ENCODE assay signal across 12 cellular contexts in the genomic region with DNA sequence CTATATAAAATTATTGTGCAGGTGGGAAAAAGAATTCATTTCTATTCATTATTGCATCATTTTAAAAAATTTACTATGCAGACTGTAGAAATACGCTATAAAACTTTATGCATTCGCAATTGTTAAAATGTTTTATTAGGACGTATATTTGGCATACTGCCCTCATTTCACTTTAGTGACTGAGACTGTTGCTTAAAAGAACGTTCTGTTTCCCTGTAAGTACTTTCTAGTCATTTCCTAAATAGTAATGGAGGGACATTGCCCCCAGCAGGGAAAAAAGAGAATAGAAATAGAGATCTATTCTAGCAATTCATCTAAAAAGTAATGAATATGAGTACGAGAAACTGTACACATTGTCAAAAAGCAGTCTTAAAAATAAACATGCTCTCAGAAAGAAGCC.
DNase-seq lines count a peak whose midpoint lies in the region; ATAC-seq and TF ChIP-seq lines count a peak whose summit lies in the region.
"Had no signal": no experiment of that assay in that cellular context is flagged by ENCODE, and none has a peak within 500 bp of the region (broad histone marks: within the 10 kb centered on the region; RNA-seq: fewer than 3 reads in every experiment).

No MANE protein-coding gene starts in this region.

- TF ChIP-seq CTCF in AG04450 (IDR thresholded peaks at IDR 0.05; ENCODE audit: low read depth, low read length) (peak; percentile 55), RWPE2 (IDR thresholded peaks at IDR 0.05; ENCODE audit: poor library complexity, severe bottlenecking) (peak; percentile 82), fibroblast of pulmonary artery (IDR thresholded peaks at IDR 0.05; ENCODE audit: low read length, missing control alignments) (no peak)

- POLR2A ChIA-PET in AG04450 (lab: Yijun Ruan, JAX): no interaction called here
- POLR2A ChIA-PET in HEK293T (lab: Yijun Ruan, JAX): no interaction called here

- H3K4me1 ChIP-seq in RWPE2 (ENCODE audit: insufficient read depth, poor library complexity, severe bottlenecking): peaks cover 21% of the 10 kb centered on the region
- H3K4me1 ChIP-seq in effector memory CD4-positive, alpha-beta T cell (ENCODE audit: control insufficient read depth, insufficient read depth, low read length, poor library complexity, severe bottlenecking): no peaks in the 10 kb centered on the region

- H3K27me3 ChIP-seq in AG04450 (ENCODE audit: control insufficient read depth, insufficient read depth, low read length) (no peaks in the 10 kb centered on the region), RWPE2 (ENCODE audit: insufficient read depth, poor library complexity, severe bottlenecking) (no peaks in the 10 kb centered on the region)
- no peaks in the 10 kb centered on the region for H3K27me3 ChIP-seq in effector memory CD4-positive, alpha-beta T cell (replicated peaks; ENCODE audit: control insufficient read depth, insufficient read depth, low read length, poor library complexity, severe bottlenecking)

- DNase-seq in AG04450 (ENCODE audit: low read depth, low spot score): no peak
- DNase-seq in HEK293T (ENCODE audit: extremely low spot score): peak; percentile 5
- no peak for DNase-seq in RWPE2 (ENCODE audit: low spot score)
- DNase-seq in fibroblast of pulmonary artery (ENCODE audit: low read depth): peak; percentile 1
- no peak for DNase-seq in effector memory CD4-positive, alpha-beta T cell
- DNase-seq: activated CD4-positive, alpha-beta memory T cell treated with anti-CD3 and anti-CD28 coated beads for 36 hours; activated naive CD8-positive, alpha-beta T cell treated with anti-CD3 and anti-CD28 coated beads for 36 hours; CD4-positive, alpha-beta T cell; effector CD8-positive, alpha-beta T cell had no signal

- no peak overlapping the region for H3K27ac ChIP-seq in AG04450 (ENCODE audit: low read depth, low read length)
- H3K27ac ChIP-seq in RWPE2 (ENCODE audit: poor library complexity, severe bottlenecking): no peak overlapping the region
- H3K27ac ChIP-seq in effector memory CD4-positive, alpha-beta T cell (ENCODE audit: insufficient read depth, low read length, poor library complexity, severe bottlenecking): no peak overlapping the region

- H3K9me3 ChIP-seq in AG04450 (ENCODE audit: control insufficient read depth, insufficient read depth, low read length): no peaks in the 10 kb centered on the region
- H3K9me3 ChIP-seq in RWPE2 (ENCODE audit: severe bottlenecking): no peaks in the 10 kb centered on the region
- H3K9me3 ChIP-seq in effector memory CD4-positive, alpha-beta T cell (ENCODE audit: control insufficient read depth, low read length): no peaks in the 10 kb centered on the region

- CTCF ChIA-PET in AG04450 (lab: Charles Lee) (interaction anchor here (0.7 to 4.6 kb wide), 10 partner anchors 11 to 282 kb away, joined by 3 to 56 read pairs (median 4); no protein-coding TSS in a partner anchor), HEK293T (lab: Yijun Ruan, JAX) (interaction anchor here (0.8 kb wide), 1 partner anchor 195 kb away, joined by 3 read pairs; no protein-coding TSS in a partner anchor)

- H3K4me3 ChIP-seq in AG04450 (ENCODE audit: low read depth, low read length): no peak overlapping the region
- H3K4me3 ChIP-seq in RWPE2 (ENCODE audit: severe bottlenecking): no peak overlapping the region
- H3K4me3 ChIP-seq in fibroblast of pulmonary artery (replicated peaks; ENCODE audit: low read depth, low read length): no peak overlapping the region
- no peak overlapping the region for H3K4me3 ChIP-seq in effector memory CD4-positive, alpha-beta T cell (ENCODE audit: insufficient read depth, low read depth, low read length, poor library complexity, severe bottlenecking)

- peak; percentile 54 for ATAC-seq in RWPE2 (ENCODE audit: low read depth)
- no peak for ATAC-seq in GM21528 (IDR thresholded peaks at IDR 0.05; ENCODE audit: low FRiP score, unreplicated experiment)
- ATAC-seq in GM19035 (IDR thresholded peaks at IDR 0.05; ENCODE audit: unreplicated experiment): no peak
- no peak for ATAC-seq in GM19452 (IDR thresholded peaks at IDR 0.05; ENCODE audit: unreplicated experiment)

- H3K36me3 ChIP-seq in RWPE2 (ENCODE audit: low read depth): no peaks in the 10 kb centered on the region; the same call in 1 of the 2 replicates
- no peaks in the 10 kb centered on the region for H3K36me3 ChIP-seq in effector memory CD4-positive, alpha-beta T cell (ENCODE audit: control insufficient read depth, insufficient read depth, low read length)

TF ChIP-seq in HEK293T, 16 proteins besides CTCF, POLR2A, EP300 and RAD21:
- no peak for TF ChIP-seq HDGF (IDR thresholded peaks at IDR 0.05; ENCODE audit: borderline replicate concordance)
- no peak for TF ChIP-seq TARDBP (IDR thresholded peaks at IDR 0.05)
- no peak for TF ChIP-seq NFRKB (IDR thresholded peaks at IDR 0.05)
- TF ChIP-seq, protein P1, sequence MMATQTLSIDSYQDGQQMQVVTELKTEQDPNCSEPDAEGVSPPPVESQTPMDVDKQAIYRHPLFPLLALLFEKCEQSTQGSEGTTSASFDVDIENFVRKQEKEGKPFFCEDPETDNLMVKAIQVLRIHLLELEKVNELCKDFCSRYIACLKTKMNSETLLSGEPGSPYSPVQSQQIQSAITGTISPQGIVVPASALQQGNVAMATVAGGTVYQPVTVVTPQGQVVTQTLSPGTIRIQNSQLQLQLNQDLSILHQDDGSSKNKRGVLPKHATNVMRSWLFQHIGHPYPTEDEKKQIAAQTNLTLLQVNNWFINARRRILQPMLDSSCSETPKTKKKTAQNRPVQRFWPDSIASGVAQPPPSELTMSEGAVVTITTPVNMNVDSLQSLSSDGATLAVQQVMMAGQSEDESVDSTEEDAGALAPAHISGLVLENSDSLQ (IDR thresholded peaks at IDR 0.05): peak; percentile 67
- no peak for TF ChIP-seq FOXA1 (IDR thresholded peaks at IDR 0.05)

Comparison
In these comparisons a context has a peak if more than half of its experiments do, and no peak if none do; other contexts are left out.
1. DNase-seq: peak in HEK293T (single experiment) and fibroblast of pulmonary artery (single experiment); none in AG04450 (single experiment), RWPE2 (single experiment) and effector memory CD4-positive, alpha-beta T cell (0 of 3).